Comparison of ENCODE assay signal across 25 cellular contexts in genomic region chr3:124699033-124699432, GRCh38.
"Had no signal": no experiment of that assay in that cellular context is flagged by ENCODE, and none has a peak within 500 bp of the region (broad histone marks: within the 10 kb centered on the region; RNA-seq: fewer than 3 reads in every experiment).

No MANE protein-coding gene starts in this region.

- H3K9me3 ChIP-seq: esophagus squamous epithelium, neutrophil, thoracic aorta, tibial nerve, upper lobe of left lung had no signal

- H3K9me3 Mint-ChIP-seq: effector memory CD8-positive, alpha-beta T cell; memory B cell; natural killer cell treated with Interleukin-12 subunit alpha and Interleukin-12 subunit beta and Interleukin-15 and Interleukin-18, amount 100 ng/mL, for 72 hours; neural crest cell; stimulated activated memory B cell treated with anti-CD40 and anti-IgM and Interleukin-4, amounts not matched to agents 10 μg/mL and 1 μg/mL and 100 μg/mL, for 72 hours; stimulated activated naive CD8-positive, alpha-beta T cell treated with anti-CD3 and anti-CD28 coated beads, Interleukin-15, Interleukin-2, amounts not matched to agents 100 ng/mL and 50 ng/mL, for 24 hours had no signal

- H3K36me3 Mint-ChIP-seq: memory B cell; natural killer cell treated with Interleukin-12 subunit alpha and Interleukin-12 subunit beta and Interleukin-15 and Interleukin-18, amount 100 ng/mL, for 72 hours; stimulated activated memory B cell treated with anti-CD40 and anti-IgM and Interleukin-4, amounts not matched to agents 10 μg/mL and 1 μg/mL and 100 μg/mL, for 72 hours had no signal

- ATAC-seq: effector memory CD8-positive, alpha-beta T cell; natural killer cell treated with Interleukin-12 subunit alpha and Interleukin-12 subunit beta and Interleukin-15 and Interleukin-18, amount 100 ng/mL, for 72 hours; sciatic nerve; stimulated activated memory B cell treated with anti-CD40 and anti-IgM and Interleukin-4, amounts not matched to agents 10 μg/mL and 1 μg/mL and 100 μg/mL, for 72 hours had no signal

- H3K27ac ChIP-seq: esophagus squamous epithelium, neutrophil, parathyroid adenoma, thoracic aorta, tibial nerve, upper lobe of left lung had no signal

- H3K27ac Mint-ChIP-seq: effector memory CD8-positive, alpha-beta T cell; memory B cell; natural killer cell treated with Interleukin-12 subunit alpha and Interleukin-12 subunit beta and Interleukin-15 and Interleukin-18, amount 100 ng/mL, for 72 hours; progenitor cell of endocrine pancreas; stimulated activated memory B cell treated with anti-CD40 and anti-IgM and Interleukin-4, amounts not matched to agents 10 μg/mL and 1 μg/mL and 100 μg/mL, for 72 hours; stimulated activated naive CD8-positive, alpha-beta T cell treated with anti-CD3 and anti-CD28 coated beads, Interleukin-15, Interleukin-2, amounts not matched to agents 100 ng/mL and 50 ng/mL, for 24 hours had no signal

- H3K27me3 Mint-ChIP-seq: progenitor cell of endocrine pancreas had no signal

- H3K4me1 Mint-ChIP-seq: stimulated activated memory B cell treated with anti-CD40 and anti-IgM and Interleukin-4, amounts not matched to agents 10 μg/mL and 1 μg/mL and 100 μg/mL, for 72 hours had no signal

- FAIRE-seq: endometrium, urothelium cell line had no signal

- DNase-seq: cerebellar nuclear complex; cortex of kidney; effector memory CD8-positive, alpha-beta T cell; erythroblast; esophagus squamous epithelium; foreskin melanocyte; glutamatergic neuron; left cardiac atrium; left ventricle myocardium superior; stimulated activated CD4-positive, alpha-beta T cell treated with anti-CD3 and anti-CD28 coated beads, Interleukin-4, amount 100 ng/mL, for 4 hours; upper lobe of left lung had no signal

- H3K4me1 ChIP-seq: esophagus squamous epithelium, parathyroid adenoma, tibial nerve, upper lobe of left lung had no signal

- H2AFZ ChIP-seq: parathyroid adenoma had no signal

- H3K4me3 ChIP-seq: esophagus squamous epithelium, lung, thoracic aorta, tibial nerve, upper lobe of left lung had no signal

- H3K4me3 Mint-ChIP-seq: effector memory CD8-positive, alpha-beta T cell; memory B cell; natural killer cell treated with Interleukin-12 subunit alpha and Interleukin-12 subunit beta and Interleukin-15 and Interleukin-18, amount 100 ng/mL, for 72 hours; neural crest cell; stimulated activated memory B cell treated with anti-CD40 and anti-IgM and Interleukin-4, amounts not matched to agents 10 μg/mL and 1 μg/mL and 100 μg/mL, for 72 hours; stimulated activated naive CD8-positive, alpha-beta T cell treated with anti-CD3 and anti-CD28 coated beads, Interleukin-15, Interleukin-2, amounts not matched to agents 100 ng/mL and 50 ng/mL, for 24 hours had no signal

- H3K79me2 ChIP-seq: parathyroid adenoma had no signal

- H3K27me3 ChIP-seq: tibial nerve, upper lobe of left lung had no signal

- H3K36me3 ChIP-seq: esophagus squamous epithelium, neutrophil, tibial nerve, upper lobe of left lung had no signal

- H3K9ac ChIP-seq: parathyroid adenoma had no signal
